1 cellular context compared by ENCODE assay signal in the genomic region with DNA sequence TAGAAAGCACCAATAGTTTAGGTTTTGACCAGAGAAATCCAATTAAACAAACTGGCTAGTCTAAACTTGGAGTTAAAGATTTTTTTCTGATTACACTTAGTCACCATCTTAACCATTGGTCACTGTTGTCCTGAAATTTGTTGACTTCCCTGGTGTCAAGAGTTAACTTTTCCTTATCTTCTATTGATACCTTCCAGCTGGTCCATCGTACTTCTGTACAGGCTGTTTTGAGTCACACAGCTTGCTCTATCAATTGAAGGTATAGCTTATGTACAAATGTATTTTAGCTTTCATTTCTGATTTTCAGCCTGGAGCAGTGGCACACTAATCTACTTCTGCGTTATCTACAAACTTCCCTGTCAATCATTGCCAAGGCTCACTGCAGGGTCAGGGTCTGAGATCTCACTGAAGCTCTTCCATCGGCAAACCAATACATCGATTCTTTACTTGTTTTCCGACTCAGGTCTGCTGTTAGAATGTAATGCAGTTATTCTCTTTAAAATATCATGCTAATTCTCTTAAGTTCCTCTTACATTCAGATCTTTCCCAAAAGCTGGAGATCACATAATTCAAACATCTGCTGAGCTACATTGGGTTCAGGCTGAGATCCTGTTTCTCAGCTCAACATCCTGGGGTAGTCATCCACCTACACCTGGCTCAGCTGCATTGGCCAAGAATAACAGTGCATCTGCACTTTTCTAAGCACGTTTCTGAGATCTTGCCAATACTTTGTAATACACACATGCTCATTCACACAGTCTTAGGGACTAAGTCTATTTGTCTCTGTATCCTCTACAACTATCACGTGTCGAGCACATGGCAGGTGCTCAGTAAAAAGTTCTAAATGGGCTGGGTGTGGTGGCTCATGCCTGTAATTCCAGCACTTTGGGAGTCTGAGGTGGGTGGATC.
TF ChIP-seq lines count a peak whose summit lies in the region.

No MANE protein-coding gene starts in this region.

TF ChIP-seq in HepG2, 621 proteins besides CTCF, POLR2A, EP300 and RAD21 (continued from another document and continues in another):
- TF ChIP-seq, protein P1, sequence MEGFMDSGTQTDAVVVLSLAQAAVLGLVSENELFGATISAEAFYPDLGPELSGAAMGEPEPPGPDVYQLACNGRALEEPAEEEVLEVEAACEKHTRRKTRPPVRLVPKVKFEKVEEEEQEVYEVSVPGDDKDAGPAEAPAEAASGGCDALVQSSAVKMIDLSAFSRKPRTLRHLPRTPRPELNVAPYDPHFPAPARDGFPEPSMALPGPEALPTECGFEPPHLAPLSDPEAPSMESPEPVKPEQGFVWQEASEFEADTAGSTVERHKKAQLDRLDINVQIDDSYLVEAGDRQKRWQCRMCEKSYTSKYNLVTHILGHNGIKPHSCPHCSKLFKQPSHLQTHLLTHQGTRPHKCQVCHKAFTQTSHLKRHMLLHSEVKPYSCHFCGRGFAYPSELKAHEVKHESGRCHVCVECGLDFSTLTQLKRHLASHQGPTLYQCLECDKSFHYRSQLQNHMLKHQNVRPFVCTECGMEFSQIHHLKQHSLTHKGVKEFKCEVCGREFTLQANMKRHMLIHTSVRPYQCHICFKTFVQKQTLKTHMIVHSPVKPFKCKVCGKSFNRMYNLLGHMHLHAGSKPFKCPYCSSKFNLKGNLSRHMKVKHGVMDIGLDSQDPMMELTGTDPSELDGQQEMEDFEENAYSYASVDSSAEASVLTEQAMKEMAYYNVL (CRISPR knock-in tag; IDR thresholded peaks at IDR 0.05; ENCODE audit: borderline replicate concordance), result no peak
- TF ChIP-seq ZNF296 (CRISPR knock-in tag; conservative IDR thresholded peaks at IDR 0.05), result no peak
- no peak for TF ChIP-seq MXI1 (IDR thresholded peaks at IDR 0.05; ENCODE audit: borderline replicate concordance, low read depth, low read length)
- no peak for TF ChIP-seq NFKB2 (CRISPR knock-in tag; IDR thresholded peaks at IDR 0.05; ENCODE audit: borderline replicate concordance)
- no peak for TF ChIP-seq ZNF850 (CRISPR knock-in tag; conservative IDR thresholded peaks at IDR 0.05)
- 0 out of 2 replicates have a peak, but pooled peaks have one; percentile 13 for TF ChIP-seq HDAC2 (CRISPR knock-in tag; IDR thresholded peaks at IDR 0.05)
- peak; percentile 34; the same call in 1 of the 2 replicates for TF ChIP-seq NCOA1 (CRISPR knock-in tag; IDR thresholded peaks at IDR 0.05)
- TF ChIP-seq ZNF10 (CRISPR knock-in tag; IDR thresholded peaks at IDR 0.05; ENCODE audit: borderline replicate concordance, low read depth), result no peak
- TF ChIP-seq RORA (CRISPR knock-in tag; IDR thresholded peaks at IDR 0.05), result no peak
- TF ChIP-seq ZKSCAN8 (CRISPR knock-in tag; IDR thresholded peaks at IDR 0.05; ENCODE audit: borderline replicate concordance), result 0 out of 2 replicates have a peak, but pooled peaks have one; percentile 32
- TF ChIP-seq ZSCAN21 (CRISPR knock-in tag; IDR thresholded peaks at IDR 0.05; ENCODE audit: borderline replicate concordance), result no peak
- peak; percentile 69 for TF ChIP-seq MEIS2 (CRISPR knock-in tag; IDR thresholded peaks at IDR 0.05)
- no peak for TF ChIP-seq ZNF616 (CRISPR knock-in tag; IDR thresholded peaks at IDR 0.05; ENCODE audit: low read depth)
- TF ChIP-seq KDM5B (CRISPR knock-in tag; IDR thresholded peaks at IDR 0.05; ENCODE audit: borderline replicate concordance), result no peak
- no peak for TF ChIP-seq ZBTB20 (CRISPR knock-in tag; IDR thresholded peaks at IDR 0.05; ENCODE audit: borderline replicate concordance, low read depth)
- TF ChIP-seq, protein P2, sequence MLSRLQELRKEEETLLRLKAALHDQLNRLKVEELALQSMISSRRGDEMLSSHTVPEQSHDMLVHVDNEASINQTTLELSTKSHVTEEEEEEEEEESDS (CRISPR knock-in tag; IDR thresholded peaks at IDR 0.05; ENCODE audit: borderline replicate concordance), result no peak
- TF ChIP-seq RELA (CRISPR knock-in tag; IDR thresholded peaks at IDR 0.05), result no peak
- no peak for TF ChIP-seq HMGA1 (CRISPR knock-in tag; conservative IDR thresholded peaks at IDR 0.05)
- no peak for TF ChIP-seq ZC3H13 (CRISPR knock-in tag; IDR thresholded peaks at IDR 0.05)
- TF ChIP-seq ZNF367 (CRISPR knock-in tag; IDR thresholded peaks at IDR 0.05; ENCODE audit: borderline replicate concordance), result no peak
- TF ChIP-seq JARID2 (CRISPR knock-in tag; IDR thresholded peaks at IDR 0.05; ENCODE audit: insufficient replicate concordance), result no peak
- TF ChIP-seq GTF3A (CRISPR knock-in tag; conservative IDR thresholded peaks at IDR 0.05), result no peak
- no peak for TF ChIP-seq HDAC6 (IDR thresholded peaks at IDR 0.05; ENCODE audit: low read depth, low read length)
- no peak for TF ChIP-seq SOX5 (CRISPR knock-in tag; IDR thresholded peaks at IDR 0.05; ENCODE audit: borderline replicate concordance)
- TF ChIP-seq CBFB (CRISPR knock-in tag; IDR thresholded peaks at IDR 0.05), result no peak
- no peak for TF ChIP-seq RFX5 (IDR thresholded peaks at IDR 0.05; ENCODE audit: low read depth, low read length)
- TF ChIP-seq ZSCAN31 (CRISPR knock-in tag; IDR thresholded peaks at IDR 0.05; ENCODE audit: low read depth), result no peak
- TF ChIP-seq, protein P3, sequence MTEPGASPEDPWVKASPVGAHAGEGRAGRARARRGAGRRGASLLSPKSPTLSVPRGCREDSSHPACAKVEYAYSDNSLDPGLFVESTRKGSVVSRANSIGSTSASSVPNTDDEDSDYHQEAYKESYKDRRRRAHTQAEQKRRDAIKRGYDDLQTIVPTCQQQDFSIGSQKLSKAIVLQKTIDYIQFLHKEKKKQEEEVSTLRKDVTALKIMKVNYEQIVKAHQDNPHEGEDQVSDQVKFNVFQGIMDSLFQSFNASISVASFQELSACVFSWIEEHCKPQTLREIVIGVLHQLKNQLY (CRISPR knock-in tag; IDR thresholded peaks at IDR 0.05), result 0 out of 2 replicates have a peak, but pooled peaks have one; percentile 22
- TF ChIP-seq PHF5A (CRISPR knock-in tag; IDR thresholded peaks at IDR 0.05; ENCODE audit: low read depth, unreplicated experiment), result no peak
- TF ChIP-seq, protein P4, sequence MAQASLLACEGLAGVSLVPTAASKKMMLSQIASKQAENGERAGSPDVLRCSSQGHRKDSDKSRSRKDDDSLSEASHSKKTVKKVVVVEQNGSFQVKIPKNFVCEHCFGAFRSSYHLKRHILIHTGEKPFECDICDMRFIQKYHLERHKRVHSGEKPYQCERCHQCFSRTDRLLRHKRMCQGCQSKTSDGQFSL (CRISPR knock-in tag; IDR thresholded peaks at IDR 0.05), result no peak
- TF ChIP-seq, protein P5, sequence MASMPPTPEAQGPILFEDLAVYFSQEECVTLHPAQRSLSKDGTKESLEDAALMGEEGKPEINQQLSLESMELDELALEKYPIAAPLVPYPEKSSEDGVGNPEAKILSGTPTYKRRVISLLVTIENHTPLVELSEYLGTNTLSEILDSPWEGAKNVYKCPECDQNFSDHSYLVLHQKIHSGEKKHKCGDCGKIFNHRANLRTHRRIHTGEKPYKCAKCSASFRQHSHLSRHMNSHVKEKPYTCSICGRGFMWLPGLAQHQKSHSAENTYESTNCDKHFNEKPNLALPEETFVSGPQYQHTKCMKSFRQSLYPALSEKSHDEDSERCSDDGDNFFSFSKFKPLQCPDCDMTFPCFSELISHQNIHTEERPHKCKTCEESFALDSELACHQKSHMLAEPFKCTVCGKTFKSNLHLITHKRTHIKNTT (CRISPR knock-in tag; IDR thresholded peaks at IDR 0.05), result no peak
- no peak for TF ChIP-seq RBFOX2 (IDR thresholded peaks at IDR 0.05; ENCODE audit: low read depth, low read length)
- no peak for TF ChIP-seq NPAS2 (CRISPR knock-in tag; IDR thresholded peaks at IDR 0.05; ENCODE audit: borderline replicate concordance)
- no peak for TF ChIP-seq TAF1 (CRISPR knock-in tag; IDR thresholded peaks at IDR 0.05)
- no peak for TF ChIP-seq HOXD1 (CRISPR knock-in tag; IDR thresholded peaks at IDR 0.05)
- TF ChIP-seq ZNF660 (CRISPR knock-in tag; IDR thresholded peaks at IDR 0.05; ENCODE audit: borderline replicate concordance, low read depth), result no peak
- TF ChIP-seq ZNF788 (CRISPR knock-in tag; IDR thresholded peaks at IDR 0.05; ENCODE audit: borderline replicate concordance), result no peak
- no peak for TF ChIP-seq AKAP8 (CRISPR knock-in tag; IDR thresholded peaks at IDR 0.05)
- TF ChIP-seq ZSCAN30 (CRISPR knock-in tag; IDR thresholded peaks at IDR 0.05), result no peak
- TF ChIP-seq ZNF777 (CRISPR knock-in tag; IDR thresholded peaks at IDR 0.05), result no peak
- TF ChIP-seq ZSCAN29 (CRISPR knock-in tag; conservative IDR thresholded peaks at IDR 0.05), result 0 out of 2 replicates have a peak, but pooled peaks have one; percentile 61
- no peak for TF ChIP-seq ELF1 (CRISPR knock-in tag; IDR thresholded peaks at IDR 0.05)
- TF ChIP-seq, protein P6, sequence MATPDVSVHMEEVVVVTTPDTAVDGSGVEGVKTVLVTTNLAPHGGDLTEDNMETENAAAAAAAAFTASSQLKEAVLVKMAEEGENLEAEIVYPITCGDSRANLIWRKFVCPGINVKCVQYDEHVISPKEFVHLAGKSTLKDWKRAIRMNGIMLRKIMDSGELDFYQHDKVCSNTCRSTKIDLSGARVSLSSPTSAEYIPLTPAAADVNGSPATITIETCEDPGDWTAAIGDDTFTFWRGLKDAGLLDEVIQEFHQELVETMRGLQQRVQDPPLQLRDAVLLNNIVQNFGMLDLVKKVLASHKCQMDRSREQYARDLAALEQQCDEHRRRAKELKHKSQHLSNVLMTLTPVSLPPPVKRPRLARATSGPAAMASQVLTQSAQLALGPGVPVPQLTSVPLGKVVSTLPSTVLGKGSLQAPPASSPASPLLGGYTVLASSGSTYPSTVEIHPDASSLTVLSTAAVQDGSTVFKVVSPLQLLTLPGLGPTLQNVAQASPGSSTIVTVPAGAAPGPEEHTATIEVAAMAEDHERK (CRISPR knock-in tag; IDR thresholded peaks at IDR 0.05; ENCODE audit: low read depth), result no peak
- TF ChIP-seq ZFP82 (CRISPR knock-in tag; IDR thresholded peaks at IDR 0.05; ENCODE audit: borderline replicate concordance), result no peak
- TF ChIP-seq GABPB1 (CRISPR knock-in tag; IDR thresholded peaks at IDR 0.05), result no peak
- TF ChIP-seq, protein P7, sequence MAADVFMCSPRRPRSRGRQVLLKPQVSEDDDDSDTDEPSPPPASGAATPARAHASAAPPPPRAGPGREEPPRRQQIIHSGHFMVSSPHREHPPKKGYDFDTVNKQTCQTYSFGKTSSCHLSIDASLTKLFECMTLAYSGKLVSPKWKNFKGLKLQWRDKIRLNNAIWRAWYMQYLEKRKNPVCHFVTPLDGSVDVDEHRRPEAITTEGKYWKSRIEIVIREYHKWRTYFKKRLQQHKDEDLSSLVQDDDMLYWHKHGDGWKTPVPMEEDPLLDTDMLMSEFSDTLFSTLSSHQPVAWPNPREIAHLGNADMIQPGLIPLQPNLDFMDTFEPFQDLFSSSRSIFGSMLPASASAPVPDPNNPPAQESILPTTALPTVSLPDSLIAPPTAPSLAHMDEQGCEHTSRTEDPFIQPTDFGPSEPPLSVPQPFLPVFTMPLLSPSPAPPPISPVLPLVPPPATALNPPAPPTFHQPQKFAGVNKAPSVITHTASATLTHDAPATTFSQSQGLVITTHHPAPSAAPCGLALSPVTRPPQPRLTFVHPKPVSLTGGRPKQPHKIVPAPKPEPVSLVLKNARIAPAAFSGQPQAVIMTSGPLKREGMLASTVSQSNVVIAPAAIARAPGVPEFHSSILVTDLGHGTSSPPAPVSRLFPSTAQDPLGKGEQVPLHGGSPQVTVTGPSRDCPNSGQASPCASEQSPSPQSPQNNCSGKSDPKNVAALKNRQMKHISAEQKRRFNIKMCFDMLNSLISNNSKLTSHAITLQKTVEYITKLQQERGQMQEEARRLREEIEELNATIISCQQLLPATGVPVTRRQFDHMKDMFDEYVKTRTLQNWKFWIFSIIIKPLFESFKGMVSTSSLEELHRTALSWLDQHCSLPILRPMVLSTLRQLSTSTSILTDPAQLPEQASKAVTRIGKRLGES (CRISPR knock-in tag; IDR thresholded peaks at IDR 0.05; ENCODE audit: borderline replicate concordance), result no peak
- no peak for TF ChIP-seq ZNF260 (CRISPR knock-in tag; IDR thresholded peaks at IDR 0.05; ENCODE audit: borderline replicate concordance, low read depth)
- TF ChIP-seq, protein P8, sequence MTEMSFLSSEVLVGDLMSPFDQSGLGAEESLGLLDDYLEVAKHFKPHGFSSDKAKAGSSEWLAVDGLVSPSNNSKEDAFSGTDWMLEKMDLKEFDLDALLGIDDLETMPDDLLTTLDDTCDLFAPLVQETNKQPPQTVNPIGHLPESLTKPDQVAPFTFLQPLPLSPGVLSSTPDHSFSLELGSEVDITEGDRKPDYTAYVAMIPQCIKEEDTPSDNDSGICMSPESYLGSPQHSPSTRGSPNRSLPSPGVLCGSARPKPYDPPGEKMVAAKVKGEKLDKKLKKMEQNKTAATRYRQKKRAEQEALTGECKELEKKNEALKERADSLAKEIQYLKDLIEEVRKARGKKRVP (CRISPR knock-in tag; IDR thresholded peaks at IDR 0.05), result no peak
- TF ChIP-seq MAFG (CRISPR knock-in tag; IDR thresholded peaks at IDR 0.05), result no peak
- TF ChIP-seq, protein P9, sequence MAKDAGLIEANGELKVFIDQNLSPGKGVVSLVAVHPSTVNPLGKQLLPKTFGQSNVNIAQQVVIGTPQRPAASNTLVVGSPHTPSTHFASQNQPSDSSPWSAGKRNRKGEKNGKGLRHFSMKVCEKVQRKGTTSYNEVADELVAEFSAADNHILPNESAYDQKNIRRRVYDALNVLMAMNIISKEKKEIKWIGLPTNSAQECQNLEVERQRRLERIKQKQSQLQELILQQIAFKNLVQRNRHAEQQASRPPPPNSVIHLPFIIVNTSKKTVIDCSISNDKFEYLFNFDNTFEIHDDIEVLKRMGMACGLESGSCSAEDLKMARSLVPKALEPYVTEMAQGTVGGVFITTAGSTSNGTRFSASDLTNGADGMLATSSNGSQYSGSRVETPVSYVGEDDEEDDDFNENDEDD (CRISPR knock-in tag; IDR thresholded peaks at IDR 0.05; ENCODE audit: borderline replicate concordance), result no peak
- no peak for TF ChIP-seq ZNF746 (CRISPR knock-in tag; IDR thresholded peaks at IDR 0.05)
- TF ChIP-seq ZNF331 (CRISPR knock-in tag; IDR thresholded peaks at IDR 0.05), result 0 out of 2 replicates have a peak, but pooled peaks have one; percentile 24
- TF ChIP-seq GATAD2A (CRISPR knock-in tag; IDR thresholded peaks at IDR 0.05), result peak; percentile 67; the same call in 1 of the 2 replicates
- TF ChIP-seq, protein P10, sequence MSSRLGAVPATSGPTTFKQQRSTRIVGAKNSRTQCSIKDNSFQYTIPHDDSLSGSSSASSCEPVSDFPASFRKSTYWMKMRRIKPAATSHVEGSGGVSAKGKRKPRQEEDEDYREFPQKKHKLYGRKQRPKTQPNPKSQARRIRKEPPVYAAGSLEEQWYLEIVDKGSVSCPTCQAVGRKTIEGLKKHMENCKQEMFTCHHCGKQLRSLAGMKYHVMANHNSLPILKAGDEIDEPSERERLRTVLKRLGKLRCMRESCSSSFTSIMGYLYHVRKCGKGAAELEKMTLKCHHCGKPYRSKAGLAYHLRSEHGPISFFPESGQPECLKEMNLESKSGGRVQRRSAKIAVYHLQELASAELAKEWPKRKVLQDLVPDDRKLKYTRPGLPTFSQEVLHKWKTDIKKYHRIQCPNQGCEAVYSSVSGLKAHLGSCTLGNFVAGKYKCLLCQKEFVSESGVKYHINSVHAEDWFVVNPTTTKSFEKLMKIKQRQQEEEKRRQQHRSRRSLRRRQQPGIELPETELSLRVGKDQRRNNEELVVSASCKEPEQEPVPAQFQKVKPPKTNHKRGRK (CRISPR knock-in tag; IDR thresholded peaks at IDR 0.05), result no peak
- TF ChIP-seq, protein P11, sequence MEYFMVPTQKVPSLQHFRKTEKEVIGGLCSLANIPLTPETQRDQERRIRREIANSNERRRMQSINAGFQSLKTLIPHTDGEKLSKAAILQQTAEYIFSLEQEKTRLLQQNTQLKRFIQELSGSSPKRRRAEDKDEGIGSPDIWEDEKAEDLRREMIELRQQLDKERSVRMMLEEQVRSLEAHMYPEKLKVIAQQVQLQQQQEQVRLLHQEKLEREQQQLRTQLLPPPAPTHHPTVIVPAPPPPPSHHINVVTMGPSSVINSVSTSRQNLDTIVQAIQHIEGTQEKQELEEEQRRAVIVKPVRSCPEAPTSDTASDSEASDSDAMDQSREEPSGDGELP (IDR thresholded peaks at IDR 0.05; ENCODE audit: borderline replicate concordance, low read depth), result peak; percentile 42; the same call in 1 of the 2 replicates
